In the genomic region with DNA sequence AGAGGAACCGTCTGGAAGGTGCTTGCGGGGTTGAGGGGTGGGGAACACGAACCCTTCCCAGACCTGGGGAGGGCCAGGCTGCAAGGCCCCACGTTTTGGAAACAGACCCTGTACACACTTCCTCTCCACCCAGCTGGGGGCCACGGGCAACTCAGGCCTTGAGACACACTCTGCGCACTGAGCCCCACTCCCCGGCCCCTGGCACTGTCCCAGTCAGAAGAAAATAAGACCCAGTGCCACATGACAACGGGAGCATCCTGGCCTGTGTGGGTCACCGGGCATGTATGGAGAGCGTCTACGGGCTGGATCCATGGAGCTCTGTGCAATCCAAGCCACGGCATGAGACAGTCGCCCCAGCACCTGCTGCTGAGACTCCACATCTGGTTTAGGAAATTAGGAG, we compare ENCODE assay signal across 16 cellular contexts.
DNase-seq lines count a peak whose midpoint lies in the region; ATAC-seq, FAIRE-seq and TF ChIP-seq lines count a peak whose summit lies in the region.
"Had no signal": no experiment of that assay in that cellular context is flagged by ENCODE, and none has a peak within 500 bp of the region (broad histone marks: within the 10 kb centered on the region; RNA-seq: fewer than 3 reads in every experiment).

No MANE protein-coding gene starts in this region.

- peak overlapping the region; percentile 69 for H3K4me3 Mint-ChIP-seq in activated naive CD4-positive, alpha-beta T cell treated with anti-CD3 and anti-CD28 coated beads for 36 hours
- peak overlapping the region; percentile 9 for H3K4me3 Mint-ChIP-seq in activated CD4-positive, alpha-beta memory T cell treated with anti-CD3 and anti-CD28 coated beads for 36 hours

- no peak for ATAC-seq in esophagus mucosa
- ATAC-seq in GM18505 (IDR thresholded peaks at IDR 0.05; ENCODE audit: unreplicated experiment) = no peak

- POLR2A ChIA-PET in activated CD4-positive, alpha-beta memory T cell treated with anti-CD3 and anti-CD28 coated beads for 36 hours (lab: Charles Lee) = no interaction called here

- peak; percentile 58 for FAIRE-seq in urothelium cell line (lab: Jason Lieb, UNC)
- FAIRE-seq: HTR-8/SVneo, small intestine had no signal

- CTCF ChIA-PET in activated naive CD4-positive, alpha-beta T cell treated with anti-CD3 and anti-CD28 coated beads for 36 hours (lab: Charles Lee) = interaction anchor here (1.4 kb wide), 1 partner anchor 86 kb away, joined by 4 read pairs; no protein-coding TSS in a partner anchor
- CTCF ChIA-PET in activated CD4-positive, alpha-beta memory T cell treated with anti-CD3 and anti-CD28 coated beads for 36 hours (lab: Charles Lee) = no interaction called here

- H3K27me3 Mint-ChIP-seq in activated naive CD4-positive, alpha-beta T cell treated with anti-CD3 and anti-CD28 coated beads for 36 hours (ENCODE audit: low read depth) = no peaks in the 10 kb centered on the region
- no peaks in the 10 kb centered on the region for H3K27me3 Mint-ChIP-seq in activated CD4-positive, alpha-beta memory T cell treated with anti-CD3 and anti-CD28 coated beads for 36 hours

- no peak overlapping the region for H3K4me3 ChIP-seq in foreskin fibroblast (ENCODE audit: low read depth in 1 of 2, low read length in 2 of 2)
- H3K4me3 ChIP-seq: ovary had no signal

- peaks cover 79% of the 10 kb centered on the region for H3K4me1 Mint-ChIP-seq in activated naive CD4-positive, alpha-beta T cell treated with anti-CD3 and anti-CD28 coated beads for 36 hours (ENCODE audit: low read depth)
- peaks cover 80% of the 10 kb centered on the region for H3K4me1 Mint-ChIP-seq in activated CD4-positive, alpha-beta memory T cell treated with anti-CD3 and anti-CD28 coated beads for 36 hours (ENCODE audit: low read depth)

- H3K36me3 Mint-ChIP-seq in activated naive CD4-positive, alpha-beta T cell treated with anti-CD3 and anti-CD28 coated beads for 36 hours (ENCODE audit: low read depth) = peaks cover 19% of the 10 kb centered on the region
- H3K36me3 Mint-ChIP-seq in activated CD4-positive, alpha-beta memory T cell treated with anti-CD3 and anti-CD28 coated beads for 36 hours = peaks cover 29% of the 10 kb centered on the region

- H3K27me3 ChIP-seq in layer of hippocampus (ENCODE audit: control insufficient read depth, insufficient read depth, low read length) = peaks cover 3% of the 10 kb centered on the region
- H3K27me3 ChIP-seq: ovary had no signal

- no peaks in the 10 kb centered on the region for H3K9me3 Mint-ChIP-seq in activated naive CD4-positive, alpha-beta T cell treated with anti-CD3 and anti-CD28 coated beads for 36 hours
- no peaks in the 10 kb centered on the region for H3K9me3 Mint-ChIP-seq in activated CD4-positive, alpha-beta memory T cell treated with anti-CD3 and anti-CD28 coated beads for 36 hours

- no peak for DNase-seq in activated naive CD4-positive, alpha-beta T cell treated with anti-CD3 and anti-CD28 coated beads for 36 hours
- DNase-seq in activated naive CD4-positive, alpha-beta T cell treated with anti-CD3 and anti-CD28 coated beads, Interleukin-2, amount 50 U/mL, for 16 hours = no peak
- DNase-seq in activated CD4-positive, alpha-beta memory T cell treated with anti-CD3 and anti-CD28 coated beads for 36 hours = no peak
- DNase-seq in urothelium cell line (ENCODE audit: low spot score) (no peak), foreskin fibroblast (no peak)
- DNase-seq: brain microvascular endothelial cell; DMS153; effector memory CD4-positive, alpha-beta T cell; foreskin melanocyte; NCI-H2171; ovary; small intestine had no signal

- peak overlapping the region; percentile 38 for H3K27ac ChIP-seq in layer of hippocampus (ENCODE audit: low read depth, low read length)
- H3K27ac ChIP-seq: brain microvascular endothelial cell, ovary had no signal

- peak overlapping the region; percentile 98 for H3K27ac Mint-ChIP-seq in activated naive CD4-positive, alpha-beta T cell treated with anti-CD3 and anti-CD28 coated beads for 36 hours
- peak overlapping the region; percentile 91 for H3K27ac Mint-ChIP-seq in activated CD4-positive, alpha-beta memory T cell treated with anti-CD3 and anti-CD28 coated beads for 36 hours

- intact Hi-C loops in activated naive CD4-positive, alpha-beta T cell treated with anti-CD3 and anti-CD28 coated beads for 36 hours (cut with micrococcal nuclease) = no loop called here
- intact Hi-C loops in activated CD4-positive, alpha-beta memory T cell treated with anti-CD3 and anti-CD28 coated beads for 36 hours (cut with micrococcal nuclease) = loop anchor here (2.0 to 10.0 kb wide), 2 partner anchors 63 to 175 kb away; partner anchors contain the start of gene CARD11

- no peak for TF ChIP-seq POLR2A in GM18505 (IDR thresholded peaks at IDR 0.05; ENCODE audit: borderline replicate concordance, extremely low read depth, insufficient read depth, insufficient read length)

- TF ChIP-seq CTCF in foreskin fibroblast (IDR thresholded peaks at IDR 0.05; ENCODE audit: low read depth, low read length) = no peak
